Comparison of ENCODE assay signal across 17 cellular contexts in genomic region chr4:11881364-11881763, GRCh38.
A peak's percentile ranks its signal among the peaks of the same experiment; 100 is the strongest.
DNase-seq lines count a peak whose midpoint lies in the region; TF ChIP-seq lines count a peak whose summit lies in the region.
"Had no signal": no experiment of that assay in that cellular context is flagged by ENCODE, and none has a peak within 500 bp of the region (broad histone marks: within the 10 kb centered on the region; RNA-seq: fewer than 3 reads in every experiment).

No MANE protein-coding gene starts in this region.

- no peak overlapping the region for H3K27ac ChIP-seq in neural cell (ENCODE audit: low read length)
- H3K27ac ChIP-seq: GM23248 had no signal

- H3K27me3 ChIP-seq in neural cell (ENCODE audit: insufficient read depth, low read depth, low read length), result no peaks in the 10 kb centered on the region

- no peak for TF ChIP-seq CTCF in neural cell (IDR thresholded peaks at IDR 0.05; ENCODE audit: poor library complexity, severe bottlenecking)

- no peaks in the 10 kb centered on the region for H3K36me3 ChIP-seq in neural cell (ENCODE audit: insufficient read depth, low read length)

- TF ChIP-seq RAD21 in neural cell (conservative IDR thresholded peaks at IDR 0.05), result no peak

- no peaks in the 10 kb centered on the region for H3K9me2 ChIP-seq in neural cell (ENCODE audit: insufficient read depth, low read length)

- H3K9me3 ChIP-seq in neural cell (ENCODE audit: low read length), result no peaks in the 10 kb centered on the region

- H3K4me3 ChIP-seq in neural cell (ENCODE audit: low read length), result no peak overlapping the region
- H3K4me3 ChIP-seq: GM12878, GM23248 had no signal

- peak; percentile 15 for DNase-seq in NCI-H345 (lab: John Stamatoyannopoulos, UW)
- no peak for DNase-seq in NCI-H345 treated with DMSO at 0.1 percent for 48 hours (lab: John Stamatoyannopoulos, UW; ENCODE audit: unreplicated experiment)
- DNase-seq in DMS53 (lab: John Stamatoyannopoulos, UW), result peak; percentile 55
- DNase-seq in DMS53 treated with DMSO at 0.1 percent for 48 hours (lab: John Stamatoyannopoulos, UW; ENCODE audit: unreplicated experiment), result peak; percentile 45
- no peak for DNase-seq in T-helper 1 cell
- DNase-seq: C1 segment of cervical spinal cord; Calu3; CD4-positive, alpha-beta memory T cell; COR-L47; DMS79; EL; GDM1; GM23248; H7; HCEC 1CT had no signal

- H3K79me2 ChIP-seq in neural cell (replicated peaks; ENCODE audit: insufficient read depth, low read length), result no peaks in the 10 kb centered on the region

- no peaks in the 10 kb centered on the region for H3F3A ChIP-seq in neural cell (ENCODE audit: insufficient read depth, low read length, poor library complexity, severe bottlenecking)

- peak; percentile 93 for TF ChIP-seq EP300 in neural cell (conservative IDR thresholded peaks at IDR 0.05; ENCODE audit: poor library complexity, severe bottlenecking)

- H2AFZ ChIP-seq in neural cell (ENCODE audit: low read depth, low read length), result no peak overlapping the region
- H2AFZ ChIP-seq: GM23248 had no signal

- no peaks in the 10 kb centered on the region for H4K20me1 ChIP-seq in neural cell (ENCODE audit: insufficient read depth)

- no peak overlapping the region for H3K9ac ChIP-seq in neural cell (ENCODE audit: low read length)
- H3K9ac ChIP-seq: GM23248 had no signal

- H3K4me2 ChIP-seq in neural cell (ENCODE audit: low read length), result no peak overlapping the region

TF ChIP-seq in neural cell, 6 proteins besides CTCF, POLR2A, EP300 and RAD21:
- peak; percentile 48 for TF ChIP-seq POLR2AphosphoS5 (IDR thresholded peaks at IDR 0.05)
- TF ChIP-seq MXI1 (conservative IDR thresholded peaks at IDR 0.05; ENCODE audit: poor library complexity, severe bottlenecking), result no peak

Comparison
In these comparisons a context has a peak if more than half of its experiments do, and no peak if none do; other contexts are left out.
1. DNase-seq: peak in NCI-H345 (single experiment), DMS53 (single experiment) and DMS53 treated with DMSO at 0.1 percent for 48 hours (single experiment); none in NCI-H345 treated with DMSO at 0.1 percent for 48 hours (single experiment) and T-helper 1 cell (0 of 5).